9 cellular contexts compared by ENCODE assay signal in genomic region chr11:57530215-57530595, GRCh38. TPM values are rescaled to one million over a fixed set of nuclear protein-coding genes. Genes with fewer than 3 reads are reported as not detected.
DNase-seq lines count a peak whose midpoint lies in the region; ATAC-seq and TF ChIP-seq lines count a peak whose summit lies in the region.
"Had no signal": no experiment of that assay in that cellular context is flagged by ENCODE, and none has a peak within 500 bp of the region (broad histone marks: within the 10 kb centered on the region; RNA-seq: fewer than 3 reads in every experiment).

No MANE protein-coding gene starts in this region.

- peak overlapping the region; percentile 72 for H3K4me3 ChIP-seq in lung
- H3K4me3 ChIP-seq in urinary bladder (ENCODE audit: low read depth, low read length), result peak overlapping the region; percentile 64

- peak overlapping the region; percentile 91 to 97 (median 94) for H3K27ac Mint-ChIP-seq in brain

- H3K36me3 Mint-ChIP-seq in brain, result no peaks in the 10 kb centered on the region

- H3K9me3 ChIP-seq in lung (ENCODE audit: control insufficient read depth in 2 of 2, insufficient read depth in 1 of 2, low read length in 1 of 2), result no peaks in the 10 kb centered on the region

- H3K27ac ChIP-seq in C4-2B (peak overlapping the region; percentile 88), lung (ENCODE audit: low read depth in 1 of 2, low read length in 1 of 2) (peak overlapping the region; percentile 58 to 75), urinary bladder (ENCODE audit: low read depth) (no peak overlapping the region)

- H3K9me3 Mint-ChIP-seq in brain, result no peaks in the 10 kb centered on the region

- H3K27me3 Mint-ChIP-seq in brain, result peaks cover 6% of the 10 kb centered on the region

- H3K4me1 ChIP-seq in lung (ENCODE audit: control insufficient read depth in 2 of 2, insufficient read depth in 2 of 2, low read length in 2 of 2) (peaks cover 5 to 7% of the 10 kb centered on the region in 2 donors), urinary bladder (ENCODE audit: insufficient read depth) (no peaks in the 10 kb centered on the region)

- H3K27me3 ChIP-seq in lung (ENCODE audit: control insufficient read depth, insufficient read depth), result no peaks in the 10 kb centered on the region

- H3K4me1 Mint-ChIP-seq in brain, result peaks cover 31% of the 10 kb centered on the region

- H3K4me3 Mint-ChIP-seq in brain, result peak overlapping the region; percentile 92 to 94 (median 93)

- no peak for TF ChIP-seq CTCF in C4-2B (conservative IDR thresholded peaks at IDR 0.05)
- no peak for TF ChIP-seq CTCF in brain (conservative IDR thresholded peaks at IDR 0.05)
- TF ChIP-seq CTCF in lung (IDR thresholded peaks at IDR 0.05; ENCODE audit: control extremely low read depth, extremely low read depth), result no peak

- 0 to 1% methylated on average over 17 of the region's 17 CpGs for WGBS in lung, 2 donors
- 1% methylated on average over 17 of the region's 17 CpGs for WGBS in urinary bladder

- DNase-seq in lung (ENCODE audit: low spot score) (no peak), NAMALWA (ENCODE audit: low spot score) (no peak)
- DNase-seq in activated CD4-positive, CD25-positive, alpha-beta regulatory T cell treated with anti-CD3 and anti-CD28 coated beads, Interleukin-2, amount 50 U/mL, for 72 hours, result no peak
- no peak for DNase-seq in central memory CD4-positive, alpha-beta T cell

- ATAC-seq in HG03280 (IDR thresholded peaks at IDR 0.05; ENCODE audit: unreplicated experiment) (peak; percentile 1), lung (ENCODE audit: insufficient read depth, low FRiP score) (no peak)

- peaks cover 0 to 6% of the 10 kb centered on the region in 2 donors for H3K36me3 ChIP-seq in lung (ENCODE audit: control insufficient read depth in 2 of 2, insufficient read depth in 2 of 2, low read length in 2 of 2)
- H3K36me3 ChIP-seq in urinary bladder (ENCODE audit: insufficient read depth), result no peaks in the 10 kb centered on the region

RNA-seq across cellular contexts. Expression of gene TIMM10, which starts 0.3 kb away (rescaled TPM):
- polyA plus RNA-seq in brain (ENCODE audit: insufficient read depth, low read depth, low replicate concordance), result 98.7 TPM
- 10 to 100 TPM; 10.4 to 46.5 TPM for total RNA-seq in lung
- polyA plus RNA-seq in lung, result 10 to 100 TPM; 45.1 to 64.7 TPM
- total RNA-seq in urinary bladder, result 14.3 TPM
- polyA plus RNA-seq in urinary bladder, result 40.7 TPM

RNA-seq across cellular contexts. Expression of gene SMTNL1, which starts 7.2 kb away (rescaled TPM):
- polyA plus RNA-seq in brain (ENCODE audit: insufficient read depth, low read depth, low replicate concordance), result not detected
- total RNA-seq in lung, result not detected
- polyA plus RNA-seq in lung, result not detected
- total RNA-seq in urinary bladder, result 0.16 TPM
- polyA plus RNA-seq in urinary bladder, result not detected
- total RNA-seq: renal cortical epithelial cell had no signal

RNA-seq across cellular contexts. Expression of gene SLC43A1, which starts 14.7 kb away (rescaled TPM):
- 1.6 TPM for polyA plus RNA-seq in brain (ENCODE audit: insufficient read depth, low read depth, low replicate concordance)
- 10 to 100 TPM; 18.5 to 18.7 TPM for total RNA-seq in lung
- 10 to 100 TPM; 10.3 to 14.8 TPM for polyA plus RNA-seq in lung
- 16.8 TPM for total RNA-seq in urinary bladder
- polyA plus RNA-seq in urinary bladder, result 33.0 TPM

RNA-seq across cellular contexts. Expression of gene UBE2L6, which starts 37.3 kb away (rescaled TPM):
- polyA plus RNA-seq in brain (ENCODE audit: insufficient read depth, low read depth, low replicate concordance) (115 TPM), lung (100 to 1,000 TPM in 1 of 2 donors, 10 to 100 TPM in 1; 44.9 to 129 TPM), urinary bladder (76.8 TPM)
- total RNA-seq in lung (10 to 100 TPM; 38.9 to 97.1 TPM), urinary bladder (25.6 TPM)
